Comparison of ENCODE assay signal across 8 cellular contexts in genomic region chr1:224170748-224171478, GRCh38. TPM values are rescaled to one million over a fixed set of nuclear protein-coding genes. Genes with fewer than 3 reads are reported as not detected.
DNase-seq lines count a peak whose midpoint lies in the region; ATAC-seq and TF ChIP-seq lines count a peak whose summit lies in the region.

No MANE protein-coding gene starts in this region.

- DNase-seq in DMS53 (lab: John Stamatoyannopoulos, UW), result peak; percentile 37
- DNase-seq in DMS53 treated with DMSO at 0.1 percent for 48 hours (lab: John Stamatoyannopoulos, UW; ENCODE audit: unreplicated experiment), result no peak
- DNase-seq in NOMO-1 (lab: John Stamatoyannopoulos, UW; ENCODE audit: unreplicated experiment in 2 of 2), result peak; percentile 66 to 75
- no peak for DNase-seq in breast epithelium (ENCODE audit: low spot score in 2 of 2)
- DNase-seq in myocyte (ENCODE audit: low read depth), result peak; percentile 9
- DNase-seq in ovary, result no peak

- no peak for TF ChIP-seq POLR2A in breast epithelium (IDR thresholded peaks at IDR 0.05)
- no peak for TF ChIP-seq POLR2A in ovary (IDR thresholded peaks at IDR 0.05)
- no peak for TF ChIP-seq POLR2A in GM18505 (IDR thresholded peaks at IDR 0.05; ENCODE audit: borderline replicate concordance, extremely low read depth, insufficient read depth, insufficient read length)

- ATAC-seq in HG02870 (IDR thresholded peaks at IDR 0.05; ENCODE audit: unreplicated experiment), result no peak
- ATAC-seq in GM18505 (IDR thresholded peaks at IDR 0.05; ENCODE audit: unreplicated experiment), result no peak

- H3K27me3 ChIP-seq in breast epithelium (no peaks in the 10 kb centered on the region), ovary (no peaks in the 10 kb centered on the region)

- no peaks in the 10 kb centered on the region for H3K36me3 ChIP-seq in breast epithelium
- no peaks in the 10 kb centered on the region for H3K36me3 ChIP-seq in ovary

- no peaks in the 10 kb centered on the region for H3K4me1 ChIP-seq in breast epithelium
- peaks cover 3% of the 10 kb centered on the region for H3K4me1 ChIP-seq in ovary (ENCODE audit: insufficient read depth)

- H3K27ac ChIP-seq in breast epithelium (no peak overlapping the region), ovary (no peak overlapping the region)

- no peak for TF ChIP-seq EP300 in ovary (IDR thresholded peaks at IDR 0.05)

- no peaks in the 10 kb centered on the region for H3K9me3 ChIP-seq in breast epithelium
- no peaks in the 10 kb centered on the region for H3K9me3 ChIP-seq in ovary

- intact Hi-C loops in breast epithelium (cut with DNase I; ENCODE audit: low total_unique reads), result no loop called here
- intact Hi-C loops in ovary (cut with DNase I), result no loop called here

- H3K4me3 ChIP-seq in breast epithelium (no peak overlapping the region), ovary (no peak overlapping the region)

- 85 to 89% (median 89%) methylated on average over 9 of the region's 9 CpGs for WGBS in ovary, 3 donors

- TF ChIP-seq CTCF in breast epithelium (IDR thresholded peaks at IDR 0.05), result peak in 2 of 3 donors; percentile 28 to 46
- TF ChIP-seq CTCF in ovary (IDR thresholded peaks at IDR 0.05), result no peak

RNA-seq across cellular contexts. Expression of gene DEGS1, which starts 12.1 kb away (rescaled TPM):
- total RNA-seq in breast epithelium, result 10 to 100 TPM; 74.9 to 84.4 (median 81.0) TPM
- 92.9 and 93.6 TPM in 2 replicates for total RNA-seq in myocyte
- 79.9 TPM for polyA plus RNA-seq in myocyte (2012)
- total RNA-seq in ovary, result 10 to 100 TPM; 37.9 to 61.3 (median 47.3) TPM
- 100 to 1,000 TPM in 1 of 2 donors, 10 to 100 TPM in 1; 35.7 to 113 TPM for polyA plus RNA-seq in ovary

RNA-seq across cellular contexts. Expression of gene FBXO28, which starts 57.0 kb away (rescaled TPM):
- total RNA-seq in breast epithelium, result 10 to 100 TPM; 23.9 to 50.5 (median 26.2) TPM
- 27.3 and 28.1 TPM in 2 replicates for total RNA-seq in myocyte
- 10.1 TPM for polyA plus RNA-seq in myocyte (2012)
- total RNA-seq in ovary, result 10 to 100 TPM; 18.2 to 31.7 (median 27.0) TPM
- 10 to 100 TPM; 11.2 to 17.9 TPM for polyA plus RNA-seq in ovary

Comparison
In these comparisons a context has a peak if more than half of its experiments do, and no peak if none do; other contexts are left out.
1. DNase-seq: peak in DMS53 (single experiment), NOMO-1 (2 of 2) and myocyte (single experiment); none in DMS53 treated with DMSO at 0.1 percent for 48 hours (single experiment), breast epithelium (0 of 2) and ovary (0 of 5).
2. CTCF ChIP-seq: peak in breast epithelium (2 of 3); none in ovary (0 of 3).